ENCODE assay signal across 7 cellular contexts in the genomic region with DNA sequence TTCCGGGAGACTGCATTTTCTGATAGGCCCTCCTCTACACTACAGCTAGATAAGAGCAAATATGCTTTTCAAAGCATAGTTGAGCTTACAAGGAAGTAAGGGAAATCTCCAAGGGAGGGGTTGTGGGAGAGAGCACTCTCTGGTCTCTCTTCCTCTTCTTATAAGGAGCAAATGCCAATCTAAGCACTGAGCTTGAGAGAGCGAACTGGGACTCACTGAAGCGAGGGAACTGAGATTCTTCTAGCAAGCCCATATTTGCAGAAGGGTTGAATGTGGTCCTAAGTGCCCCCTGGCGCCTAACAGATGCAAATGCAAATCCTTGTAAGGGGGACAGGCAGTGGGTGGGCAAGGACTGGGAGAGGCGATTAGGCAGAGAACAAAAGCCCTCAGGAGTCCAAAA.
A peak's percentile ranks its signal among the peaks of the same experiment; 100 is the strongest.
DNase-seq lines count a peak whose midpoint lies in the region; ATAC-seq, FAIRE-seq and TF ChIP-seq lines count a peak whose summit lies in the region.

No MANE protein-coding gene starts in this region.

- peak; percentile 40 for FAIRE-seq in GM12891 (lab: Jason Lieb, UNC)

- no peak overlapping the region for H3K27ac ChIP-seq in adrenal gland
- no peak overlapping the region for H3K27ac ChIP-seq in transverse colon

- intact Hi-C loops in adrenal gland (cut with DNase I): no loop called here
- intact Hi-C loops in transverse colon (cut with DNase I; ENCODE audit: low total_unique reads): no loop called here

- no peaks in the 10 kb centered on the region for H3K9me3 ChIP-seq in adrenal gland (replicated peaks in 1 of 3)
- no peaks in the 10 kb centered on the region for H3K9me3 ChIP-seq in transverse colon

- H3K27me3 ChIP-seq in adrenal gland (no peaks in the 10 kb centered on the region), transverse colon (no peaks in the 10 kb centered on the region)

- no peaks in the 10 kb centered on the region for H3K36me3 ChIP-seq in adrenal gland (replicated peaks in 1 of 2)
- no peaks in the 10 kb centered on the region for H3K36me3 ChIP-seq in transverse colon

- no peak for TF ChIP-seq EP300 in transverse colon (IDR thresholded peaks at IDR 0.05; ENCODE audit: low read depth)

- DNase-seq in GM12891 (ENCODE audit: insufficient read length, low spot score): peak; percentile 12
- no peak for DNase-seq in LNCaP clone FGC (ENCODE audit: low read depth)
- DNase-seq in adrenal gland: peak in 4 of 7 donors; percentile 4 to 51 (median 15)
- DNase-seq in kidney glomerular epithelial cell (lab: John Stamatoyannopoulos, UW): peak; percentile 76
- DNase-seq in NCI-H226: no peak
- DNase-seq in transverse colon: no peak

- H3K4me3 ChIP-seq in LNCaP clone FGC (ENCODE audit: low read depth, low read length) (no peak overlapping the region), adrenal gland (no peak overlapping the region), transverse colon (no peak overlapping the region)

- WGBS in adrenal gland, 4 donors: 45 to 62% (median 48%) methylated on average over 5 of the region's 5 CpGs
- WGBS in transverse colon (ENCODE audit: low coverage in 1 of 2), 2 donors: 39 to 45% methylated on average over 3 to 5 of the region's 5 CpGs

- ATAC-seq in GM21825 (IDR thresholded peaks at IDR 0.05; ENCODE audit: unreplicated experiment): peak; percentile 82

- no peaks in the 10 kb centered on the region for H3K4me1 ChIP-seq in adrenal gland (replicated peaks in 1 of 2)
- H3K4me1 ChIP-seq in transverse colon: no peaks in the 10 kb centered on the region

- TF ChIP-seq CTCF in LNCaP clone FGC (IDR thresholded peaks at IDR 0.05; ENCODE audit: control insufficient read depth, extremely low read depth, insufficient read depth): peak; percentile 38
- TF ChIP-seq CTCF in adrenal gland (IDR thresholded peaks at IDR 0.05): peak in 4 of 6 experiments; percentile 14 to 40 (median 29)
- no peak for TF ChIP-seq CTCF in transverse colon (IDR thresholded peaks at IDR 0.05)

- in situ Hi-C loops in transverse colon (cut with MboI; ENCODE audit: low pct_ligation_motif_present in 1 of 4, low pct_unique_long_range_greater_than_20kb in 1 of 4, low sequenced_read_pairs in 3 of 4): no loop called here

- TF ChIP-seq POLR2A in GM12891 (IDR thresholded peaks at IDR 0.05; ENCODE audit: low read depth, low read length): no peak
- no peak for TF ChIP-seq POLR2A in adrenal gland (IDR thresholded peaks at IDR 0.05)
- TF ChIP-seq POLR2A in transverse colon (IDR thresholded peaks at IDR 0.05): no peak

TF ChIP-seq in GM12891, 5 proteins besides CTCF, POLR2A, EP300 and RAD21:
- peak; percentile 38; the same call in 1 of the 2 replicates for TF ChIP-seq POU2F2 (IDR thresholded peaks at IDR 0.05; ENCODE audit: low read depth, low read length)
- no peak for TF ChIP-seq TAF1 (IDR thresholded peaks at IDR 0.05; ENCODE audit: low read depth, low read length)
- peak; percentile 47 for TF ChIP-seq SPI1 (IDR thresholded peaks at IDR 0.05; ENCODE audit: low read depth, low read length)

Comparison
In these comparisons a context has a peak if more than half of its experiments do, and no peak if none do; other contexts are left out.
1. DNase-seq: peak in GM12891 (single experiment), adrenal gland (4 of 7) and kidney glomerular epithelial cell (single experiment); none in LNCaP clone FGC (single experiment), NCI-H226 (single experiment) and transverse colon (single experiment).
2. CTCF ChIP-seq: peak in LNCaP clone FGC (single experiment) and adrenal gland (4 of 6); none in transverse colon (0 of 5).